1 cellular context compared by ENCODE assay signal in genomic region chr19:18650048-18650435, GRCh38.
TF ChIP-seq lines count a peak whose summit lies in the region.

No MANE protein-coding gene starts in this region.

TF ChIP-seq in GM23338, 12 proteins besides CTCF, POLR2A, EP300 and RAD21 (continued from another document):
- no peak for TF ChIP-seq ETS1 (IDR thresholded peaks at IDR 0.05)
- no peak for TF ChIP-seq JUNB (IDR thresholded peaks at IDR 0.05; ENCODE audit: unreplicated experiment)
- TF ChIP-seq ZNF462 (CRISPR knock-in tag; IDR thresholded peaks at IDR 0.05) = no peak
- no peak for TF ChIP-seq EZH2phosphoT487 (IDR thresholded peaks at IDR 0.05; ENCODE audit: unreplicated experiment)
- TF ChIP-seq POLR2AphosphoS5 (IDR thresholded peaks at IDR 0.05; ENCODE audit: low read depth) = no peak
- TF ChIP-seq NANOG (IDR thresholded peaks at IDR 0.05; ENCODE audit: borderline replicate concordance) = no peak
